ENCODE assay signal across 1 cellular context in genomic region chr1:23103001-23103879, GRCh38.
TF ChIP-seq lines count a peak whose summit lies in the region.

No MANE protein-coding gene starts in this region.

TF ChIP-seq in K562, 482 proteins besides CTCF, POLR2A, EP300 and RAD21 (continued from another document and continues in another):
- TF ChIP-seq, protein P1, sequence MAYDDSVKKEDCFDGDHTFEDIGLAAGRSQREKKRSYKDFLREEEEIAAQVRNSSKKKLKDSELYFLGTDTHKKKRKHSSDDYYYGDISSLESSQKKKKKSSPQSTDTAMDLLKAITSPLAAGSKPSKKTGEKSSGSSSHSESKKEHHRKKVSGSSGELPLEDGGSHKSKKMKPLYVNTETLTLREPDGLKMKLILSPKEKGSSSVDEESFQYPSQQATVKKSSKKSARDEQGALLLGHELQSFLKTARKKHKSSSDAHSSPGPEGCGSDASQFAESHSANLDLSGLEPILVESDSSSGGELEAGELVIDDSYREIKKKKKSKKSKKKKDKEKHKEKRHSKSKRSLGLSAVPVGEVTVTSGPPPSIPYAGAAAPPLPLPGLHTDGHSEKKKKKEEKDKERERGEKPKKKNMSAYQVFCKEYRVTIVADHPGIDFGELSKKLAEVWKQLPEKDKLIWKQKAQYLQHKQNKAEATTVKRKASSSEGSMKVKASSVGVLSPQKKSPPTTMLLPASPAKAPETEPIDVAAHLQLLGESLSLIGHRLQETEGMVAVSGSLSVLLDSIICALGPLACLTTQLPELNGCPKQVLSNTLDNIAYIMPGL (CRISPR knock-in tag; IDR thresholded peaks at IDR 0.05): no peak
- peak; percentile 54 for TF ChIP-seq TCF3 (CRISPR knock-in tag; IDR thresholded peaks at IDR 0.05)
- no peak for TF ChIP-seq SREBF2 (CRISPR knock-in tag; IDR thresholded peaks at IDR 0.05)
- no peak for TF ChIP-seq ZNF76 (CRISPR knock-in tag; IDR thresholded peaks at IDR 0.05; ENCODE audit: borderline replicate concordance)
- TF ChIP-seq SRF (CRISPR knock-in tag; IDR thresholded peaks at IDR 0.05): peak in 1 of 2 experiments; percentile 71; a peak in 1 of 4 replicates
- TF ChIP-seq ZNF124 (CRISPR knock-in tag; IDR thresholded peaks at IDR 0.05): no peak
- no peak for TF ChIP-seq RB1 (IDR thresholded peaks at IDR 0.05; ENCODE audit: low read depth)
- TF ChIP-seq, protein P2, sequence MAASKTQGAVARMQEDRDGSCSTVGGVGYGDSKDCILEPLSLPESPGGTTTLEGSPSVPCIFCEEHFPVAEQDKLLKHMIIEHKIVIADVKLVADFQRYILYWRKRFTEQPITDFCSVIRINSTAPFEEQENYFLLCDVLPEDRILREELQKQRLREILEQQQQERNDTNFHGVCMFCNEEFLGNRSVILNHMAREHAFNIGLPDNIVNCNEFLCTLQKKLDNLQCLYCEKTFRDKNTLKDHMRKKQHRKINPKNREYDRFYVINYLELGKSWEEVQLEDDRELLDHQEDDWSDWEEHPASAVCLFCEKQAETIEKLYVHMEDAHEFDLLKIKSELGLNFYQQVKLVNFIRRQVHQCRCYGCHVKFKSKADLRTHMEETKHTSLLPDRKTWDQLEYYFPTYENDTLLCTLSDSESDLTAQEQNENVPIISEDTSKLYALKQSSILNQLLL (CRISPR knock-in tag; IDR thresholded peaks at IDR 0.05; ENCODE audit: borderline replicate concordance): no peak
- TF ChIP-seq, protein P3, sequence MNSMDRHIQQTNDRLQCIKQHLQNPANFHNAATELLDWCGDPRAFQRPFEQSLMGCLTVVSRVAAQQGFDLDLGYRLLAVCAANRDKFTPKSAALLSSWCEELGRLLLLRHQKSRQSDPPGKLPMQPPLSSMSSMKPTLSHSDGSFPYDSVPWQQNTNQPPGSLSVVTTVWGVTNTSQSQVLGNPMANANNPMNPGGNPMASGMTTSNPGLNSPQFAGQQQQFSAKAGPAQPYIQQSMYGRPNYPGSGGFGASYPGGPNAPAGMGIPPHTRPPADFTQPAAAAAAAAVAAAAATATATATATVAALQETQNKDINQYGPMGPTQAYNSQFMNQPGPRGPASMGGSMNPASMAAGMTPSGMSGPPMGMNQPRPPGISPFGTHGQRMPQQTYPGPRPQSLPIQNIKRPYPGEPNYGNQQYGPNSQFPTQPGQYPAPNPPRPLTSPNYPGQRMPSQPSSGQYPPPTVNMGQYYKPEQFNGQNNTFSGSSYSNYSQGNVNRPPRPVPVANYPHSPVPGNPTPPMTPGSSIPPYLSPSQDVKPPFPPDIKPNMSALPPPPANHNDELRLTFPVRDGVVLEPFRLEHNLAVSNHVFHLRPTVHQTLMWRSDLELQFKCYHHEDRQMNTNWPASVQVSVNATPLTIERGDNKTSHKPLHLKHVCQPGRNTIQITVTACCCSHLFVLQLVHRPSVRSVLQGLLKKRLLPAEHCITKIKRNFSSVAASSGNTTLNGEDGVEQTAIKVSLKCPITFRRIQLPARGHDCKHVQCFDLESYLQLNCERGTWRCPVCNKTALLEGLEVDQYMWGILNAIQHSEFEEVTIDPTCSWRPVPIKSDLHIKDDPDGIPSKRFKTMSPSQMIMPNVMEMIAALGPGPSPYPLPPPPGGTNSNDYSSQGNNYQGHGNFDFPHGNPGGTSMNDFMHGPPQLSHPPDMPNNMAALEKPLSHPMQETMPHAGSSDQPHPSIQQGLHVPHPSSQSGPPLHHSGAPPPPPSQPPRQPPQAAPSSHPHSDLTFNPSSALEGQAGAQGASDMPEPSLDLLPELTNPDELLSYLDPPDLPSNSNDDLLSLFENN (IDR thresholded peaks at IDR 0.05; ENCODE audit: low read depth in 2 of 2, low read length in 2 of 2): no peak
- TF ChIP-seq, protein P4, sequence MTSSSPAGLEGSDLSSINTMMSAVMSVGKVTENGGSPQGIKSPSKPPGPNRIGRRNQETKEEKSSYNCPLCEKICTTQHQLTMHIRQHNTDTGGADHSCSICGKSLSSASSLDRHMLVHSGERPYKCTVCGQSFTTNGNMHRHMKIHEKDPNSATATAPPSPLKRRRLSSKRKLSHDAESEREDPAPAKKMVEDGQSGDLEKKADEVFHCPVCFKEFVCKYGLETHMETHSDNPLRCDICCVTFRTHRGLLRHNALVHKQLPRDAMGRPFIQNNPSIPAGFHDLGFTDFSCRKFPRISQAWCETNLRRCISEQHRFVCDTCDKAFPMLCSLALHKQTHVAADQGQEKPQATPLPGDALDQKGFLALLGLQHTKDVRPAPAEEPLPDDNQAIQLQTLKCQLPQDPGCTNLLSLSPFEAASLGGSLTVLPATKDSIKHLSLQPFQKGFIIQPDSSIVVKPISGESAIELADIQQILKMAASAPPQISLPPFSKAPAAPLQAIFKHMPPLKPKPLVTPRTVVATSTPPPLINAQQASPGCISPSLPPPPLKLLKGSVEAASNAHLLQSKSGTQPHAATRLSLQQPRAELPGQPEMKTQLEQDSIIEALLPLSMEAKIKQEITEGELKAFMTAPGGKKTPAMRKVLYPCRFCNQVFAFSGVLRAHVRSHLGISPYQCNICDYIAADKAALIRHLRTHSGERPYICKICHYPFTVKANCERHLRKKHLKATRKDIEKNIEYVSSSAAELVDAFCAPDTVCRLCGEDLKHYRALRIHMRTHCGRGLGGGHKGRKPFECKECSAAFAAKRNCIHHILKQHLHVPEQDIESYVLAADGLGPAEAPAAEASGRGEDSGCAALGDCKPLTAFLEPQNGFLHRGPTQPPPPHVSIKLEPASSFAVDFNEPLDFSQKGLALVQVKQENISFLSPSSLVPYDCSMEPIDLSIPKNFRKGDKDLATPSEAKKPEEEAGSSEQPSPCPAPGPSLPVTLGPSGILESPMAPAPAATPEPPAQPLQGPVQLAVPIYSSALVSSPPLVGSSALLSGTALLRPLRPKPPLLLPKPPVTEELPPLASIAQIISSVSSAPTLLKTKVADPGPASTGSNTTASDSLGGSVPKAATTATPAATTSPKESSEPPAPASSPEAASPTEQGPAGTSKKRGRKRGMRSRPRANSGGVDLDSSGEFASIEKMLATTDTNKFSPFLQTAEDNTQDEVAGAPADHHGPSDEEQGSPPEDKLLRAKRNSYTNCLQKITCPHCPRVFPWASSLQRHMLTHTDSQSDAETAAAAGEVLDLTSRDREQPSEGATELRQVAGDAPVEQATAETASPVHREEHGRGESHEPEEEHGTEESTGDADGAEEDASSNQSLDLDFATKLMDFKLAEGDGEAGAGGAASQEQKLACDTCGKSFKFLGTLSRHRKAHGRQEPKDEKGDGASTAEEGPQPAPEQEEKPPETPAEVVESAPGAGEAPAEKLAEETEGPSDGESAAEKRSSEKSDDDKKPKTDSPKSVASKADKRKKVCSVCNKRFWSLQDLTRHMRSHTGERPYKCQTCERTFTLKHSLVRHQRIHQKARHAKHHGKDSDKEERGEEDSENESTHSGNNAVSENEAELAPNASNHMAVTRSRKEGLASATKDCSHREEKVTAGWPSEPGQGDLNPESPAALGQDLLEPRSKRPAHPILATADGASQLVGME (CRISPR knock-in tag; IDR thresholded peaks at IDR 0.05): no peak
- TF ChIP-seq E4F1 (CRISPR knock-in tag; IDR thresholded peaks at IDR 0.05; ENCODE audit: borderline replicate concordance): no peak
- no peak for TF ChIP-seq PCBP1 (IDR thresholded peaks at IDR 0.05; ENCODE audit: low read depth, low read length, poor library complexity, severe bottlenecking)
- TF ChIP-seq PRMT5 (CRISPR knock-in tag; IDR thresholded peaks at IDR 0.05): no peak
- TF ChIP-seq, protein P5, sequence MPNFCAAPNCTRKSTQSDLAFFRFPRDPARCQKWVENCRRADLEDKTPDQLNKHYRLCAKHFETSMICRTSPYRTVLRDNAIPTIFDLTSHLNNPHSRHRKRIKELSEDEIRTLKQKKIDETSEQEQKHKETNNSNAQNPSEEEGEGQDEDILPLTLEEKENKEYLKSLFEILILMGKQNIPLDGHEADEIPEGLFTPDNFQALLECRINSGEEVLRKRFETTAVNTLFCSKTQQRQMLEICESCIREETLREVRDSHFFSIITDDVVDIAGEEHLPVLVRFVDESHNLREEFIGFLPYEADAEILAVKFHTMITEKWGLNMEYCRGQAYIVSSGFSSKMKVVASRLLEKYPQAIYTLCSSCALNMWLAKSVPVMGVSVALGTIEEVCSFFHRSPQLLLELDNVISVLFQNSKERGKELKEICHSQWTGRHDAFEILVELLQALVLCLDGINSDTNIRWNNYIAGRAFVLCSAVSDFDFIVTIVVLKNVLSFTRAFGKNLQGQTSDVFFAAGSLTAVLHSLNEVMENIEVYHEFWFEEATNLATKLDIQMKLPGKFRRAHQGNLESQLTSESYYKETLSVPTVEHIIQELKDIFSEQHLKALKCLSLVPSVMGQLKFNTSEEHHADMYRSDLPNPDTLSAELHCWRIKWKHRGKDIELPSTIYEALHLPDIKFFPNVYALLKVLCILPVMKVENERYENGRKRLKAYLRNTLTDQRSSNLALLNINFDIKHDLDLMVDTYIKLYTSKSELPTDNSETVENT (CRISPR knock-in tag; IDR thresholded peaks at IDR 0.05): no peak
- TF ChIP-seq, protein P6, sequence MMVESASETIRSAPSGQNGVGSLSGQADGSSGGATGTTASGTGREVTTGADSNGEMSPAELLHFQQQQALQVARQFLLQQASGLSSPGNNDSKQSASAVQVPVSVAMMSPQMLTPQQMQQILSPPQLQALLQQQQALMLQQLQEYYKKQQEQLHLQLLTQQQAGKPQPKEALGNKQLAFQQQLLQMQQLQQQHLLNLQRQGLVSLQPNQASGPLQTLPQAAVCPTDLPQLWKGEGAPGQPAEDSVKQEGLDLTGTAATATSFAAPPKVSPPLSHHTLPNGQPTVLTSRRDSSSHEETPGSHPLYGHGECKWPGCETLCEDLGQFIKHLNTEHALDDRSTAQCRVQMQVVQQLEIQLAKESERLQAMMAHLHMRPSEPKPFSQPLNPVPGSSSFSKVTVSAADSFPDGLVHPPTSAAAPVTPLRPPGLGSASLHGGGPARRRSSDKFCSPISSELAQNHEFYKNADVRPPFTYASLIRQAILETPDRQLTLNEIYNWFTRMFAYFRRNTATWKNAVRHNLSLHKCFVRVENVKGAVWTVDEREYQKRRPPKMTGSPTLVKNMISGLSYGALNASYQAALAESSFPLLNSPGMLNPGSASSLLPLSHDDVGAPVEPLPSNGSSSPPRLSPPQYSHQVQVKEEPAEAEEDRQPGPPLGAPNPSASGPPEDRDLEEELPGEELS (CRISPR knock-in tag; IDR thresholded peaks at IDR 0.05; ENCODE audit: borderline replicate concordance): no peak
- TF ChIP-seq SUPT5H (IDR thresholded peaks at IDR 0.05): no peak
- TF ChIP-seq ZNF146 (CRISPR knock-in tag; IDR thresholded peaks at IDR 0.05; ENCODE audit: unreplicated experiment): no peak
- TF ChIP-seq MTA1 (IDR thresholded peaks at IDR 0.05; ENCODE audit: borderline replicate concordance): no peak; the same call in 1 of the 2 replicates
- TF ChIP-seq, protein P7, sequence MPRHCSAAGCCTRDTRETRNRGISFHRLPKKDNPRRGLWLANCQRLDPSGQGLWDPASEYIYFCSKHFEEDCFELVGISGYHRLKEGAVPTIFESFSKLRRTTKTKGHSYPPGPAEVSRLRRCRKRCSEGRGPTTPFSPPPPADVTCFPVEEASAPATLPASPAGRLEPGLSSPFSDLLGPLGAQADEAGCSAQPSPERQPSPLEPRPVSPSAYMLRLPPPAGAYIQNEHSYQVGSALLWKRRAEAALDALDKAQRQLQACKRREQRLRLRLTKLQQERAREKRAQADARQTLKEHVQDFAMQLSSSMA (CRISPR knock-in tag; IDR thresholded peaks at IDR 0.05): no peak
- TF ChIP-seq ZNF311 (CRISPR knock-in tag; IDR thresholded peaks at IDR 0.05): no peak
- peak; percentile 17; the same call in 1 of the 2 replicates for TF ChIP-seq TRIM28 (IDR thresholded peaks at IDR 0.05)
- TF ChIP-seq ATF7 (IDR thresholded peaks at IDR 0.05): no peak; the same call in 1 of the 2 replicates
- no peak for TF ChIP-seq ARID3B (CRISPR knock-in tag; IDR thresholded peaks at IDR 0.05; ENCODE audit: borderline replicate concordance)
- TF ChIP-seq, protein P8, sequence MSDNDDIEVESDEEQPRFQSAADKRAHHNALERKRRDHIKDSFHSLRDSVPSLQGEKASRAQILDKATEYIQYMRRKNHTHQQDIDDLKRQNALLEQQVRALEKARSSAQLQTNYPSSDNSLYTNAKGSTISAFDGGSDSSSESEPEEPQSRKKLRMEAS (CRISPR knock-in tag; IDR thresholded peaks at IDR 0.05): no peak
- TF ChIP-seq SNIP1 (IDR thresholded peaks at IDR 0.05; ENCODE audit: low read depth): no peak
- TF ChIP-seq XRCC4 (IDR thresholded peaks at IDR 0.05; ENCODE audit: extremely low read depth, insufficient read depth, insufficient read length): no peak
- TF ChIP-seq PURB (CRISPR knock-in tag; IDR thresholded peaks at IDR 0.05; ENCODE audit: low read depth): no peak
- TF ChIP-seq ILK (tag; IDR thresholded peaks at IDR 0.05; ENCODE audit: borderline replicate concordance, low read depth): no peak
- TF ChIP-seq ZNF717 (CRISPR knock-in tag; IDR thresholded peaks at IDR 0.05): no peak
- TF ChIP-seq JUN (IDR thresholded peaks at IDR 0.05; ENCODE audit: borderline replicate concordance, low read depth, low read length): peak; percentile 43; the same call in 1 of the 2 replicates
- no peak for TF ChIP-seq JUN (CRISPR knock-in tag; IDR thresholded peaks at IDR 0.05; ENCODE audit: borderline replicate concordance)
- no peak for TF ChIP-seq FUS (optimal IDR thresholded peaks at IDR 0.05; ENCODE audit: low read depth, low read length)
- TF ChIP-seq BRCA1 (IDR thresholded peaks at IDR 0.05): no peak
- TF ChIP-seq BRCA1 (CRISPR knock-in tag; IDR thresholded peaks at IDR 0.05): no peak
- no peak for TF ChIP-seq MECOM (CRISPR knock-in tag; IDR thresholded peaks at IDR 0.05)
